ENCODE assay signal across 34 cellular contexts in genomic region chr7:121285066-121285667, GRCh38. TPM values are rescaled to one million over a fixed set of nuclear protein-coding genes. Genes with fewer than 3 reads are reported as not detected.
"Had no signal": no experiment of that assay in that cellular context is flagged by ENCODE, and none has a peak within 500 bp of the region (broad histone marks: within the 10 kb centered on the region; RNA-seq: fewer than 3 reads in every experiment).

No MANE protein-coding gene starts in this region.

- H3K36me3 ChIP-seq: left lung, lower lobe of right lung, ovary, right lobe of liver, thyroid gland, transverse colon, vagina had no signal

- H3K27me3 Mint-ChIP-seq: naive B cell; progenitor cell of endocrine pancreas; stimulated activated naive B cell treated with anti-CD40 and anti-IgM and Interleukin-4, amounts not matched to agents 10 μg/mL and 1 μg/mL and 100 μg/mL, for 72 hours had no signal

- ATAC-seq: left colon; left lung; lower lobe of right lung; natural killer cell; right lobe of liver; stimulated activated naive B cell treated with anti-CD40 and anti-IgM and Interleukin-4, amounts not matched to agents 10 μg/mL and 1 μg/mL and 100 μg/mL, for 72 hours; stimulated activated naive CD8-positive, alpha-beta T cell treated with anti-CD3 and anti-CD28 coated beads, Interleukin-15, Interleukin-2, amounts not matched to agents 100 U/mL and 50 U/mL, for 24 hours had no signal

- FAIRE-seq: islet of Langerhans, kidney had no signal

- H3K4me2 ChIP-seq: smooth muscle cell had no signal

- H3K27ac ChIP-seq: left lung, lower lobe of right lung, ovary, right atrium auricular region, right lobe of liver, stomach, testis, thyroid gland, transverse colon, upper lobe of left lung, vagina had no signal

- H3K4me3 Mint-ChIP-seq: immature natural killer cell; mesothelial cell of epicardium; natural killer cell; nephron progenitor cell; stimulated activated naive B cell treated with anti-CD40 and anti-IgM and Interleukin-4, amounts not matched to agents 10 μg/mL and 1 μg/mL and 100 μg/mL, for 72 hours had no signal

- H3K4me1 ChIP-seq: left lung, lower lobe of right lung, right atrium auricular region, right lobe of liver, stomach, testis, thyroid gland, transverse colon, upper lobe of left lung, vagina had no signal

- H3K4me1 Mint-ChIP-seq: immature natural killer cell, mesothelial cell of epicardium, natural killer cell, nephron progenitor cell had no signal

- H3K27ac Mint-ChIP-seq: immature natural killer cell; mesothelial cell of epicardium; natural killer cell; nephron progenitor cell; progenitor cell of endocrine pancreas; stimulated activated naive B cell treated with anti-CD40 and anti-IgM and Interleukin-4, amounts not matched to agents 10 μg/mL and 1 μg/mL and 100 μg/mL, for 72 hours had no signal

- DNase-seq: hypothalamus; immature natural killer cell; kidney; left colon; left lung; lower lobe of right lung; mammary epithelial cell; mesendoderm; naive B cell; natural killer cell; nephron progenitor cell; ovary; right lobe of liver; stimulated activated CD4-positive, alpha-beta T cell treated with anti-CD3 and anti-CD28 coated beads, Interleukin-1b, Interleukin-23, amount 100 ng/mL, for 48 hours; stimulated activated CD4-positive, alpha-beta T cell treated with anti-CD3 and anti-CD28 coated beads, Interleukin-2, amount 100 ng/mL, for 48 hours; stimulated activated CD4-positive, alpha-beta T cell treated with anti-CD3 and anti-CD28 coated beads, Interleukin-4, amount 100 ng/mL, for 4 hours; stimulated activated CD8-positive, alpha-beta memory T cell treated with anti-CD3 and anti-CD28 coated beads, Interleukin-4, amount 100 ng/mL, for 48 hours; stimulated activated naive B cell treated with anti-CD40 and anti-IgM and Interleukin-4, amounts not matched to agents 10 μg/mL and 1 μg/mL and 100 μg/mL, for 72 hours; stimulated activated naive CD8-positive, alpha-beta T cell treated with anti-CD3 and anti-CD28 coated beads, Interleukin-15, Interleukin-2, amounts not matched to agents 100 U/mL and 50 U/mL, for 24 hours; stomach; testis; thyroid gland; transverse colon; upper lobe of left lung had no signal

- H3K9me3 ChIP-seq: lower lobe of right lung, right lobe of liver, testis, thyroid gland, vagina had no signal

- H3K27me3 ChIP-seq: left lung, ovary, right atrium auricular region, right lobe of liver, stomach, testis, thyroid gland, transverse colon, upper lobe of left lung, vagina had no signal

- H3K4me3 ChIP-seq: left lung, lower lobe of right lung, ovary, right atrium auricular region, right lobe of liver, smooth muscle cell, stomach, testis, thyroid gland, transverse colon, upper lobe of left lung, vagina had no signal

RNA-seq across cellular contexts. Expression of gene WNT16, which starts 43.6 kb away (rescaled TPM):
- total RNA-seq: kidney, left colon, left lung, liver, lower lobe of right lung, mammary epithelial cell, natural killer cell, omental fat pad, progenitor cell of endocrine pancreas, pulmonary artery endothelial cell, right lobe of liver, smooth muscle cell, thyroid gland, upper lobe of left lung had no signal
- polyA plus RNA-seq: immature natural killer cell, liver, mammary epithelial cell, urinary bladder had no signal
